Comparison of ENCODE assay signal across 24 cellular contexts in the genomic region with DNA sequence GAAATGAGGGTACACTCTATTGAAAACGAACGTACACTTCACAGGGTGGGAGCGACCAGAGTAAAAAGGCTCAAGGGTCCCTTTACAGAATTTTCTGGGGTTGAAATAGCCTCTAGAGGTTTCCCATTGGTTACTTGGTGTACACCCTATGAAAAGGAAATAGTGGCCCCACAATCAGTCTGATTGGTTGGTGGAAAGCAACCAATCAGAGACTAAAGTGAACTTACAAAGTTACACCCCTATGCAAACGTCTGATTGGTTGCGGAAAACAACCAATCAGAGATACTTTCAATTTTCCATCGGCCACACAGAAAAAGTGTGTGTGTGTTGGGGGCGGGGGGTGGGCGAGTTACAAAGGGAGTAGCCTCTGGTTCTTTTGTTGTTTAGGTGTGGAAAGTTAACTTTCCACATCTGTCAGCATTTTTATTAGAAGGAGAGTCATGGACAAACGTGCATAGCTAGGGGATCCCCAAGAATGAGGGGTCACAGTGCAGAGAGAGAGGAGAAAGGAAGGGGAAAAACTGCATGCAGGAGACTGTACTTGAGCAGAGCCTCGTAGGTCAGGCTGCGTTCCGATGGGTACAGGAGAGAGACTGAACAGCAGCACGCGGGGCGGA.
DNase-seq lines count a peak whose midpoint lies in the region; ATAC-seq, FAIRE-seq and TF ChIP-seq lines count a peak whose summit lies in the region.
"Had no signal": no experiment of that assay in that cellular context is flagged by ENCODE, and none has a peak within 500 bp of the region (broad histone marks: within the 10 kb centered on the region; RNA-seq: fewer than 3 reads in every experiment).

No MANE protein-coding gene starts in this region.

- TF ChIP-seq EP300 in SK-N-SH (IDR thresholded peaks at IDR 0.05; ENCODE audit: borderline replicate concordance in 1 of 2, low read depth in 1 of 2, low read length in 1 of 2): no peak

- no peak overlapping the region for H3K9ac ChIP-seq in SK-N-SH
- H3K9ac ChIP-seq: BLaER1 had no signal

- 0 out of 4 replicates have a peak overlapping the region, but pooled peaks of 1 of the 2 experiments have one; percentile 12 for H3K4me3 ChIP-seq in SK-N-SH (ENCODE audit: low read depth in 2 of 2, low read length in 1 of 2)
- no peak overlapping the region for H3K4me3 ChIP-seq in hepatocyte
- H3K4me3 ChIP-seq: BLaER1, HAP-1, MG63 had no signal

- H3K79me2 ChIP-seq in SK-N-SH (ENCODE audit: insufficient read depth) (no peaks in the 10 kb centered on the region), hepatocyte (no peaks in the 10 kb centered on the region)

- no peaks in the 10 kb centered on the region for H3K27me3 ChIP-seq in SK-N-SH (ENCODE audit: insufficient read depth)
- H3K27me3 ChIP-seq in hepatocyte: no peaks in the 10 kb centered on the region
- H3K27me3 ChIP-seq: BLaER1, MG63 had no signal

- DNase-seq in SK-N-SH (no peak), M059J (ENCODE audit: low read depth) (peak; percentile 63), RPMI7951 (ENCODE audit: low read depth) (peak; percentile 93), urothelium cell line (ENCODE audit: low spot score) (no peak), hepatocyte (ENCODE audit: low spot score) (no peak)
- DNase-seq in central memory CD4-positive, alpha-beta T cell: no peak
- DNase-seq: CD4-positive, CD25-positive, alpha-beta regulatory T cell; DMS53; GOT3; HFFc6; MG63; NCI-H1048; NCI-H1417; NCI-H1694; NCI-H2081; NCI-H2227 treated with DMSO at 0.1 percent for 48 hours; NCI-H526 treated with DMSO at 0.1 percent for 48 hours; OCI-M1; T-cell had no signal

- no peak for TF ChIP-seq CTCF in SK-N-SH (IDR thresholded peaks at IDR 0.05)
- TF ChIP-seq CTCF in hepatocyte (IDR thresholded peaks at IDR 0.05; ENCODE audit: poor library complexity): no peak

- H3K36me3 ChIP-seq in SK-N-SH (replicated peaks in 1 of 2; ENCODE audit: control insufficient read depth in 1 of 2, insufficient read depth in 2 of 2, low read length in 1 of 2) (no peaks in the 10 kb centered on the region), hepatocyte (replicated peaks; ENCODE audit: insufficient read depth, low read depth) (no peaks in the 10 kb centered on the region)
- H3K36me3 ChIP-seq: BLaER1, HAP-1, MG63 had no signal

- no peak for FAIRE-seq in urothelium cell line (lab: Jason Lieb, UNC)
- FAIRE-seq: RCC 7860 had no signal

- no peaks in the 10 kb centered on the region for H3F3A ChIP-seq in SK-N-SH (replicated peaks; ENCODE audit: insufficient read depth)

- 26% methylated on average over 15 of the region's 15 CpGs for WGBS in SK-N-SH (ENCODE audit: low lambda C conversion rate)
- WGBS in hepatocyte (ENCODE audit: low lambda C conversion rate, missing lambda C conversion rate): 82% methylated on average over 15 of the region's 15 CpGs

- CTCF ChIA-PET in SK-N-SH (lab: Yijun Ruan, JAX): no interaction called here

- no peak overlapping the region for H3K27ac ChIP-seq in SK-N-SH (ENCODE audit: low read depth in 2 of 2, low read length in 1 of 2)
- H3K27ac ChIP-seq in hepatocyte: no peak overlapping the region
- H3K27ac ChIP-seq: 22Rv1, BLaER1 had no signal

- no peak overlapping the region for H2AFZ ChIP-seq in SK-N-SH (ENCODE audit: low read depth)
- no peak overlapping the region for H2AFZ ChIP-seq in hepatocyte

- H4K20me1 ChIP-seq in SK-N-SH (ENCODE audit: insufficient read depth): no peaks in the 10 kb centered on the region
- H4K20me1 ChIP-seq in hepatocyte (ENCODE audit: insufficient read depth, poor library complexity, severe bottlenecking): no peaks in the 10 kb centered on the region
- H4K20me1 ChIP-seq: BLaER1 had no signal

- H3K4me2 ChIP-seq in SK-N-SH: no peak overlapping the region; the same call in 1 of the 2 replicates
- H3K4me2 ChIP-seq in hepatocyte: no peak overlapping the region
- H3K4me2 ChIP-seq: BLaER1 had no signal

- POLR2A ChIA-PET in SK-N-SH (lab: Yijun Ruan, JAX): no interaction called here

- no peak for TF ChIP-seq RAD21 in SK-N-SH (IDR thresholded peaks at IDR 0.05; ENCODE audit: low read length)

- 0 out of 3 replicates have a peak, but pooled peaks have one; percentile 33 for ATAC-seq in SK-N-SH treated with all-trans-retinoic acid at 6 μM for 48 hours
- ATAC-seq: T-cell had no signal

- H3K9me3 ChIP-seq in SK-N-SH: no peaks in the 10 kb centered on the region; the same call in 1 of the 2 replicates
- no peaks in the 10 kb centered on the region for H3K9me3 ChIP-seq in hepatocyte (ENCODE audit: low read depth)
- H3K9me3 ChIP-seq: HAP-1 had no signal

- no peaks in the 10 kb centered on the region for H3K4me1 ChIP-seq in SK-N-SH (ENCODE audit: control insufficient read depth in 1 of 2, insufficient read depth in 2 of 2, low read depth in 1 of 2, low read length in 1 of 2)
- no peaks in the 10 kb centered on the region for H3K4me1 ChIP-seq in hepatocyte (ENCODE audit: insufficient read depth)
- H3K4me1 ChIP-seq: BLaER1, HAP-1 had no signal

- H3K9me2 ChIP-seq in SK-N-SH: no peaks in the 10 kb centered on the region
- no peaks in the 10 kb centered on the region for H3K9me2 ChIP-seq in hepatocyte (replicated peaks; ENCODE audit: insufficient read depth)

TF ChIP-seq in SK-N-SH treated with all-trans-retinoic acid at 6 μM for 48 hours, 23 proteins besides CTCF, POLR2A, EP300 and RAD21 (continues in another document):
- TF ChIP-seq SNAI2 (CRISPR knock-in tag; IDR thresholded peaks at IDR 0.05): no peak
- no peak for TF ChIP-seq TOX (CRISPR knock-in tag; IDR thresholded peaks at IDR 0.05; ENCODE audit: borderline replicate concordance)
- no peak for TF ChIP-seq GLIS3 (CRISPR knock-in tag; IDR thresholded peaks at IDR 0.05)
- no peak for TF ChIP-seq ZNF70 (CRISPR knock-in tag; IDR thresholded peaks at IDR 0.05)
- TF ChIP-seq CSRNP3 (CRISPR knock-in tag; IDR thresholded peaks at IDR 0.05): no peak
- no peak for TF ChIP-seq ARNTL (CRISPR knock-in tag; IDR thresholded peaks at IDR 0.05; ENCODE audit: borderline replicate concordance, low read depth)

TF ChIP-seq in SK-N-SH, 30 proteins besides CTCF, POLR2A, EP300 and RAD21 (continues in another document):
- TF ChIP-seq JUND (IDR thresholded peaks at IDR 0.05) (no peak), GATA2 (CRISPR knock-in tag; IDR thresholded peaks at IDR 0.05) (no peak), MXI1 (IDR thresholded peaks at IDR 0.05; ENCODE audit: low read depth, low read length) (no peak), POLR2AphosphoS5 (IDR thresholded peaks at IDR 0.05; ENCODE audit: low read depth, low read length) (no peak), RXRA (IDR thresholded peaks at IDR 0.05; ENCODE audit: borderline replicate concordance, low read depth) (no peak)
- TF ChIP-seq, protein P1, sequence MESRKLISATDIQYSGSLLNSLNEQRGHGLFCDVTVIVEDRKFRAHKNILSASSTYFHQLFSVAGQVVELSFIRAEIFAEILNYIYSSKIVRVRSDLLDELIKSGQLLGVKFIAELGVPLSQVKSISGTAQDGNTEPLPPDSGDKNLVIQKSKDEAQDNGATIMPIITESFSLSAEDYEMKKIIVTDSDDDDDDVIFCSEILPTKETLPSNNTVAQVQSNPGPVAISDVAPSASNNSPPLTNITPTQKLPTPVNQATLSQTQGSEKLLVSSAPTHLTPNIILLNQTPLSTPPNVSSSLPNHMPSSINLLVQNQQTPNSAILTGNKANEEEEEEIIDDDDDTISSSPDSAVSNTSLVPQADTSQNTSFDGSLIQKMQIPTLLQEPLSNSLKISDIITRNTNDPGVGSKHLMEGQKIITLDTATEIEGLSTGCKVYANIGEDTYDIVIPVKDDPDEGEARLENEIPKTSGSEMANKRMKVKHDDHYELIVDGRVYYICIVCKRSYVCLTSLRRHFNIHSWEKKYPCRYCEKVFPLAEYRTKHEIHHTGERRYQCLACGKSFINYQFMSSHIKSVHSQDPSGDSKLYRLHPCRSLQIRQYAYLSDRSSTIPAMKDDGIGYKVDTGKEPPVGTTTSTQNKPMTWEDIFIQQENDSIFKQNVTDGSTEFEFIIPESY (IDR thresholded peaks at IDR 0.05; ENCODE audit: borderline replicate concordance, low read depth): no peak
- TF ChIP-seq, protein P2, sequence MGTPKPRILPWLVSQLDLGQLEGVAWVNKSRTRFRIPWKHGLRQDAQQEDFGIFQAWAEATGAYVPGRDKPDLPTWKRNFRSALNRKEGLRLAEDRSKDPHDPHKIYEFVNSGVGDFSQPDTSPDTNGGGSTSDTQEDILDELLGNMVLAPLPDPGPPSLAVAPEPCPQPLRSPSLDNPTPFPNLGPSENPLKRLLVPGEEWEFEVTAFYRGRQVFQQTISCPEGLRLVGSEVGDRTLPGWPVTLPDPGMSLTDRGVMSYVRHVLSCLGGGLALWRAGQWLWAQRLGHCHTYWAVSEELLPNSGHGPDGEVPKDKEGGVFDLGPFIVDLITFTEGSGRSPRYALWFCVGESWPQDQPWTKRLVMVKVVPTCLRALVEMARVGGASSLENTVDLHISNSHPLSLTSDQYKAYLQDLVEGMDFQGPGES (IDR thresholded peaks at IDR 0.05; ENCODE audit: low read depth, low read length): no peak
- TF ChIP-seq, protein P3, sequence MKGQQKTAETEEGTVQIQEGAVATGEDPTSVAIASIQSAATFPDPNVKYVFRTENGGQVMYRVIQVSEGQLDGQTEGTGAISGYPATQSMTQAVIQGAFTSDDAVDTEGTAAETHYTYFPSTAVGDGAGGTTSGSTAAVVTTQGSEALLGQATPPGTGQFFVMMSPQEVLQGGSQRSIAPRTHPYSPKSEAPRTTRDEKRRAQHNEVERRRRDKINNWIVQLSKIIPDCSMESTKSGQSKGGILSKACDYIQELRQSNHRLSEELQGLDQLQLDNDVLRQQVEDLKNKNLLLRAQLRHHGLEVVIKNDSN (IDR thresholded peaks at IDR 0.05; ENCODE audit: borderline replicate concordance, low read depth): no peak

Comparison
In these comparisons a context has a peak if more than half of its experiments do, and no peak if none do; other contexts are left out.
1. DNase-seq: peak in M059J (single experiment) and RPMI7951 (single experiment); none in SK-N-SH (single experiment), central memory CD4-positive, alpha-beta T cell (single experiment), urothelium cell line (single experiment) and hepatocyte (single experiment).